In genomic region chr13:53782400-53783030, GRCh38 we compare ENCODE assay signal across 8 cellular contexts.
DNase-seq lines count a peak whose midpoint lies in the region; ATAC-seq and FAIRE-seq lines count a peak whose summit lies in the region.

No MANE protein-coding gene starts in this region.

- DNase-seq in D341Med (ENCODE audit: low spot score) = peak; percentile 55
- DNase-seq in HTR-8/SVneo (ENCODE audit: insufficient read length, low spot score) = peak; percentile 3
- DNase-seq in NCI-H748 treated with DMSO at 0.1 percent for 48 hours (lab: John Stamatoyannopoulos, UW) = peak; percentile 93
- DNase-seq in T47D (ENCODE audit: low read depth in 1 of 2, low spot score in 1 of 2) = peak; percentile 18 to 86
- peak; percentile 57 for DNase-seq in iris pigment epithelial cell (ENCODE audit: low read depth)
- no peak for DNase-seq in stimulated activated CD4-positive, alpha-beta T cell treated with anti-CD3 and anti-CD28 coated beads, Interleukin-4, amount 100 ng/mL, for 24 hours

- H3K9ac ChIP-seq in subcutaneous abdominal adipose tissue (ENCODE audit: low read length in 5 of 5) = peak overlapping the region in 2 of 5 donors; percentile 25 to 31

- peak overlapping the region; percentile 41 to 66 (median 56) for H3K4me3 ChIP-seq in subcutaneous abdominal adipose tissue (ENCODE audit: low read depth in 1 of 5, low read length in 5 of 5)

- peaks cover 0 to 5% (median 4%) of the 10 kb centered on the region in 5 donors for H3K4me1 ChIP-seq in subcutaneous abdominal adipose tissue (ENCODE audit: control insufficient read depth in 5 of 5, insufficient read depth in 5 of 5, low read length in 5 of 5)

- no peaks in the 10 kb centered on the region for H3K36me3 ChIP-seq in subcutaneous abdominal adipose tissue (ENCODE audit: control insufficient read depth in 5 of 5, insufficient read depth in 5 of 5, low read length in 5 of 5)

- peak; percentile 68 for ATAC-seq in GM19455 (IDR thresholded peaks at IDR 0.05; ENCODE audit: unreplicated experiment)

- in situ Hi-C loops in T47D (cut with HindIII; ENCODE audit: low pct_unique_long_range_greater_than_20kb, low sequenced_read_pairs) = no loop called here

- no peak for FAIRE-seq in HTR-8/SVneo (lab: Jason Lieb, UNC)

- no peaks in the 10 kb centered on the region for H3K27me3 ChIP-seq in subcutaneous abdominal adipose tissue (ENCODE audit: control insufficient read depth in 5 of 5, insufficient read depth in 4 of 5, low read length in 5 of 5)

- no peak overlapping the region for H3K27ac ChIP-seq in subcutaneous abdominal adipose tissue (ENCODE audit: low read depth, low read length)

- no peaks in the 10 kb centered on the region for H3K9me3 ChIP-seq in subcutaneous abdominal adipose tissue (ENCODE audit: control insufficient read depth in 5 of 5, low read length in 5 of 5)
